ENCODE assay signal across 9 cellular contexts in the genomic region with DNA sequence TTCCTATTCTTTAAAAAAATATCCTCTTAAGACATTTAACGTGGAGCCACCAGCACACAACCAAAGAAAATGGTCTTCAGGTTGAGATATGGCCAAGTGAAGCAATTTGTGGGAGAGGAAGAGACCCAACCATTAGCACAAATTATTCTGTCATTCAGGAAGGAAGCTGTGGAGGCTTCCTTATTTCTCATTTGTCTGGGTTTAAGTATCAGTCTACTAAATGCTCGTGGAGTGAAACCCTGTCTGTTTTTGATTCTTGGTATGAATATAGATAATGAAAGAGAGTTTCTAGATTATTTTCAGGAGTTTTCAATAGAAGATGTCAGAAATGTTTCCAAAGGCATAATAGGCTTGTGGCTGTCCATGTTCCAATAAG.
DNase-seq lines count a peak whose midpoint lies in the region; ATAC-seq and TF ChIP-seq lines count a peak whose summit lies in the region.
"Had no signal": no experiment of that assay in that cellular context is flagged by ENCODE, and none has a peak within 500 bp of the region (broad histone marks: within the 10 kb centered on the region; RNA-seq: fewer than 3 reads in every experiment).

No MANE protein-coding gene starts in this region.

- CTCF ChIA-PET in Calu3 (lab: Charles Lee), result interaction anchor here (1.4 kb wide), 1 partner anchor 116 kb away, joined by 3 read pairs; no protein-coding TSS in a partner anchor

- no peak overlapping the region for H3K4me3 ChIP-seq in skin epidermis

- intact Hi-C loops in Calu3 (cut with micrococcal nuclease; ENCODE audit: unreplicated experiment), result no loop called here

- H3K27me3 Mint-ChIP-seq in effector memory CD8-positive, alpha-beta T cell, result peaks cover 13 to 17% of the 10 kb centered on the region in 2 donors
- peaks cover 14% of the 10 kb centered on the region for H3K27me3 Mint-ChIP-seq in Calu3 (ENCODE audit: unreplicated experiment)

- peak; percentile 58 for ATAC-seq in GM19351 (IDR thresholded peaks at IDR 0.05; ENCODE audit: unreplicated experiment)
- ATAC-seq in HG03342 (IDR thresholded peaks at IDR 0.05; ENCODE audit: unreplicated experiment), result peak; percentile 26
- no peak for ATAC-seq in effector memory CD8-positive, alpha-beta T cell (replicated peaks)

- peaks cover 0 to 16% of the 10 kb centered on the region in 2 donors for H3K9me3 Mint-ChIP-seq in effector memory CD8-positive, alpha-beta T cell
- H3K9me3 Mint-ChIP-seq in Calu3 (ENCODE audit: low read depth, unreplicated experiment), result no peaks in the 10 kb centered on the region

- H3K27ac ChIP-seq in skin epidermis, result peak overlapping the region in 17 of 21 experiments; percentile 0 to 80 (median 65)

- no TSS peak for BruUV-seq in Calu3 (replicated peaks; lab: Mats Ljungman, UMichigan)

- H3K4me1 Mint-ChIP-seq in effector memory CD8-positive, alpha-beta T cell (ENCODE audit: low read depth in 2 of 2), result peaks cover 13 to 20% of the 10 kb centered on the region in 2 donors
- H3K4me1 Mint-ChIP-seq in Calu3 (ENCODE audit: low read depth, unreplicated experiment), result no peaks in the 10 kb centered on the region

- peak overlapping the region; percentile 55 to 69 for H3K4me3 Mint-ChIP-seq in effector memory CD8-positive, alpha-beta T cell
- no peak overlapping the region for H3K4me3 Mint-ChIP-seq in Calu3 (ENCODE audit: low read depth, unreplicated experiment)
- H3K4me3 Mint-ChIP-seq: naive B cell had no signal

- H3K36me3 Mint-ChIP-seq in effector memory CD8-positive, alpha-beta T cell (ENCODE audit: insufficient read depth), result no peaks in the 10 kb centered on the region
- no peaks in the 10 kb centered on the region for H3K36me3 Mint-ChIP-seq in Calu3 (ENCODE audit: insufficient read depth, unreplicated experiment)
- H3K36me3 Mint-ChIP-seq: naive B cell had no signal

- peak overlapping the region; percentile 55 to 92 for H3K27ac Mint-ChIP-seq in effector memory CD8-positive, alpha-beta T cell
- no peak overlapping the region for H3K27ac Mint-ChIP-seq in Calu3 (ENCODE audit: unreplicated experiment)
- H3K27ac Mint-ChIP-seq: naive B cell had no signal

- TF ChIP-seq CTCF in Calu3 (IDR thresholded peaks at IDR 0.05; ENCODE audit: unreplicated experiment), result no peak

- no peak for DNase-seq in effector memory CD8-positive, alpha-beta T cell
- DNase-seq in Calu3 (no peak), DMS153 treated with DMSO at 0.1 percent for 48 hours (lab: John Stamatoyannopoulos, UW; ENCODE audit: unreplicated experiment) (no peak), middle frontal gyrus (ENCODE audit: extremely low spot score, low spot score) (no peak)
- DNase-seq: naive B cell, NCI-H1048 had no signal
